In the genomic region with DNA sequence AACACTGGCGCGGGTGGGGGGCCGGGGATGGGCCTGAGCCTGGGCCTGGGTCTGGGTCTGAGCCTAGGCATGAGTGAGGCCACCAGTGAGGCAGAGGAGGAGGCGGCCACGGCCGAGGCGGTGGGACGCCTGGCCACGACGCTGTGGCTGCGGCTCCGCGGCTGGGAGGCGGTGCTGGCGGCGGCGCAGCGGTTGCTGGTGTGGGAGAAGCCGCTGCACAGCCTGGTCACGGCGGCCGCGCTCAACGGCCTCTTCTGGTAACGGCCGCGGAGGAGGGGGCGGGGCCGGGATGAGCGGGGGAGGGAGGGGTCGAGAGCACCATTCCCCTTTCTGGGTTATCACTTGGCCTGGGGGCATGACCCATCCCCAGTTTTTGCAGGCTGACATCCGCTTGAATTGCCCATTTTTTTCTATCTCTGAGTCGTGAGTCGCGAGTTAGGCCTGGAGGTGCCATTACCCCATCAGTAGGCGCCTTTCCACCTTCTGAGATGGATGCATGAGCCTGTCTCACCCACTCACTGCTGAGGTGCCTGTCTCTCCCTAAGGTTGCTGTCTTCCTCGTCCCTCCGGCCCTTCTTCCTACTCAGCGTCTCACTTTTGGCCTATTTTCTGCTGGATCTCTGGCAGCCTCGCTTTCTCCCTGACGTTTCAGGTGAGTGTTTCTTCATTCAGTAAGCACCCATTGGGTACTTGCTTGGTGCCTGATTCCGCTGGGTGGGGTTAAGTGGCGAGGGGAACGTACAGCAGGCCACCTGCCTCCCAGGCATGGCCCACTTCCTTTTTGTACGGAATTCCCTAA, we compare ENCODE assay signal across 8 cellular contexts. TPM values are rescaled to one million over a fixed set of nuclear protein-coding genes. Genes with fewer than 3 reads are reported as not detected.
DNase-seq lines count a peak whose midpoint lies in the region; ATAC-seq, FAIRE-seq and TF ChIP-seq lines count a peak whose summit lies in the region.

No MANE protein-coding gene starts in this region.

- H3K4me1 Mint-ChIP-seq in natural killer cell treated with Interleukin-12 subunit alpha and Interleukin-12 subunit beta and Interleukin-15 and Interleukin-18, amount 100 ng/mL, for 72 hours (ENCODE audit: low read depth in 2 of 2), result peaks cover 52 to 62% of the 10 kb centered on the region in 2 donors

- H3K4me3 ChIP-seq in H7 (ENCODE audit: insufficient read depth, low read depth, low read length) (peak overlapping the region; percentile 89), MM.1S (ENCODE audit: low read length) (peak overlapping the region; percentile 88), esophagus squamous epithelium (peak overlapping the region; percentile 84 to 100 (median 92)), upper lobe of right lung (peak overlapping the region; percentile 73)

- H3F3A ChIP-seq in MM.1S (ENCODE audit: insufficient read depth, low read length), result peaks cover 22% of the 10 kb centered on the region

- no peaks in the 10 kb centered on the region for H3K27me3 ChIP-seq in H7 (ENCODE audit: control insufficient read depth, insufficient read depth, low read length)
- no peaks in the 10 kb centered on the region for H3K27me3 ChIP-seq in MM.1S (replicated peaks; ENCODE audit: insufficient read depth, low read length)
- H3K27me3 ChIP-seq in esophagus squamous epithelium, result no peaks in the 10 kb centered on the region
- no peaks in the 10 kb centered on the region for H3K27me3 ChIP-seq in upper lobe of right lung

- FAIRE-seq in GM12891 (lab: Jason Lieb, UNC), result no peak

- no peaks in the 10 kb centered on the region for H3K9me3 ChIP-seq in MM.1S (replicated peaks; ENCODE audit: insufficient read depth, low read length)
- H3K9me3 ChIP-seq in esophagus squamous epithelium, result no peaks in the 10 kb centered on the region
- no peaks in the 10 kb centered on the region for H3K9me3 ChIP-seq in upper lobe of right lung

- peak overlapping the region; percentile 85 to 99 for H3K27ac Mint-ChIP-seq in natural killer cell treated with Interleukin-12 subunit alpha and Interleukin-12 subunit beta and Interleukin-15 and Interleukin-18, amount 100 ng/mL, for 72 hours

- H3K27me3 Mint-ChIP-seq in natural killer cell treated with Interleukin-12 subunit alpha and Interleukin-12 subunit beta and Interleukin-15 and Interleukin-18, amount 100 ng/mL, for 72 hours, result no peaks in the 10 kb centered on the region

- peaks cover 16% of the 10 kb centered on the region for H3K36me3 Mint-ChIP-seq in natural killer cell treated with Interleukin-12 subunit alpha and Interleukin-12 subunit beta and Interleukin-15 and Interleukin-18, amount 100 ng/mL, for 72 hours

- no peaks in the 10 kb centered on the region for H3K9me2 ChIP-seq in MM.1S (replicated peaks; ENCODE audit: insufficient read depth, low read length)

- TF ChIP-seq POLR2A in GM12891 (IDR thresholded peaks at IDR 0.05; ENCODE audit: low read depth, low read length) (no peak), esophagus squamous epithelium (IDR thresholded peaks at IDR 0.05) (no peak)

- H4K20me1 ChIP-seq in MM.1S (ENCODE audit: insufficient read depth, low read length), result no peaks in the 10 kb centered on the region

- H3K9ac ChIP-seq in MM.1S (ENCODE audit: low read length), result peak overlapping the region; percentile 67

- H3K36me3 ChIP-seq in H7 (replicated peaks; ENCODE audit: control insufficient read depth, insufficient read depth, low read length) (peaks cover 27% of the 10 kb centered on the region), MM.1S (replicated peaks; ENCODE audit: insufficient read depth, low read length) (peaks cover 4% of the 10 kb centered on the region; the same call in 1 of the 2 replicates), esophagus squamous epithelium (peaks cover 26 to 62% (median 47%) of the 10 kb centered on the region in 3 donors), upper lobe of right lung (peaks cover 66% of the 10 kb centered on the region)

- intact Hi-C loops in esophagus squamous epithelium (cut with DNase I), result no loop called here
- intact Hi-C loops in upper lobe of right lung (cut with DNase I), result loop anchor here (10.0 kb wide), 1 partner anchor 46 kb away; a partner anchor contains a TSS

- H3K79me2 ChIP-seq in MM.1S (ENCODE audit: low read length), result peaks cover 54% of the 10 kb centered on the region

- peak in 1 of 2 donors; percentile 4 for ATAC-seq in natural killer cell treated with Interleukin-12 subunit alpha and Interleukin-12 subunit beta and Interleukin-15 and Interleukin-18, amount 100 ng/mL, for 72 hours
- peak; percentile 6 for ATAC-seq in upper lobe of right lung

- peak overlapping the region; percentile 61; the same call in 1 of the 2 replicates for H2AFZ ChIP-seq in MM.1S (ENCODE audit: low read length)

- H3K4me1 ChIP-seq in MM.1S (ENCODE audit: low read length) (peaks cover 13% of the 10 kb centered on the region; the same call in 1 of the 2 replicates), esophagus squamous epithelium (peaks cover 10 to 57% (median 30%) of the 10 kb centered on the region in 3 donors), upper lobe of right lung (peaks cover 28% of the 10 kb centered on the region)

- no peak for TF ChIP-seq CTCF in MM.1S (IDR thresholded peaks at IDR 0.05; ENCODE audit: low read length)
- TF ChIP-seq CTCF in esophagus squamous epithelium (IDR thresholded peaks at IDR 0.05), result no peak
- TF ChIP-seq CTCF in upper lobe of right lung (IDR thresholded peaks at IDR 0.05), result no peak

- peak overlapping the region; percentile 88 for H3K4me3 Mint-ChIP-seq in natural killer cell treated with Interleukin-12 subunit alpha and Interleukin-12 subunit beta and Interleukin-15 and Interleukin-18, amount 100 ng/mL, for 72 hours

- H3K9me3 Mint-ChIP-seq in natural killer cell treated with Interleukin-12 subunit alpha and Interleukin-12 subunit beta and Interleukin-15 and Interleukin-18, amount 100 ng/mL, for 72 hours, result no peaks in the 10 kb centered on the region

- H3K27ac ChIP-seq in MM.1S (ENCODE audit: low read length) (peak overlapping the region; percentile 38; the same call in 1 of the 2 replicates), esophagus squamous epithelium (peak overlapping the region; percentile 98 to 100 (median 98)), upper lobe of right lung (peak overlapping the region; percentile 98)

- no peak for DNase-seq in GM12891 (ENCODE audit: insufficient read length, low spot score)
- DNase-seq in H7, result peak; percentile 89
- DNase-seq in MM.1S, result peak; percentile 37
- peak; percentile 27 for DNase-seq in activated T-cell treated with anti-CD3 and anti-CD28 coated beads for 24 hours (ENCODE audit: low read depth)
- no peak for DNase-seq in esophagus squamous epithelium (lab: John Stamatoyannopoulos, UW)
- no peak for DNase-seq in natural killer cell treated with Interleukin-12 subunit alpha and Interleukin-12 subunit beta and Interleukin-15 and Interleukin-18, amount 100 ng/mL, for 72 hours (ENCODE audit: low spot score)
- DNase-seq in upper lobe of right lung, result no peak
- no peak for DNase-seq in NCI-H187 (lab: John Stamatoyannopoulos, UW)

- 10% methylated on average over 14 of the region's 45 CpGs for WGBS in esophagus squamous epithelium, 2 donors

- H3K4me2 ChIP-seq in MM.1S (ENCODE audit: low read depth, low read length), result peak overlapping the region; percentile 76

TF ChIP-seq in GM12891, 5 proteins besides CTCF, POLR2A, EP300 and RAD21:
- peak; percentile 25; the same call in 1 of the 2 replicates for TF ChIP-seq SPI1 (IDR thresholded peaks at IDR 0.05; ENCODE audit: low read depth, low read length)
- TF ChIP-seq POU2F2 (IDR thresholded peaks at IDR 0.05; ENCODE audit: low read depth, low read length), result no peak
TF ChIP-seq in GM12891: peak in this region for 1.

RNA-seq across cellular contexts. Expression of a gene that starts 0.5 kb away (rescaled TPM):
- polyA plus RNA-seq in GM12891 (2012; ENCODE audit: low read depth, missing spikeins), result 28.0 TPM
- 60.2 and 64.5 TPM in 2 replicates for total RNA-seq in H7 (2014; rRNA removed; shearing (Covaris generic))
- 10 to 100 TPM; 31.0 to 58.7 (median 41.8) TPM for total RNA-seq in esophagus squamous epithelium
- 10 to 100 TPM; 69.3 to 79.8 TPM for total RNA-seq in natural killer cell treated with Interleukin-12 subunit alpha and Interleukin-12 subunit beta and Interleukin-15 and Interleukin-18, amount 100 ng/mL, for 72 hours
- 79.8 TPM for total RNA-seq in upper lobe of right lung

RNA-seq across cellular contexts. Expression of a gene that starts 1.9 kb away (rescaled TPM):
- 36.3 TPM for polyA plus RNA-seq in GM12891 (2012; ENCODE audit: low read depth, missing spikeins)
- 27.7 and 33.2 TPM in 2 replicates for total RNA-seq in H7 (2014; rRNA removed; shearing (Covaris generic))
- total RNA-seq in esophagus squamous epithelium, result 10 to 100 TPM; 35.3 to 49.8 (median 42.0) TPM
- 10 to 100 TPM; 60.8 to 68.5 TPM for total RNA-seq in natural killer cell treated with Interleukin-12 subunit alpha and Interleukin-12 subunit beta and Interleukin-15 and Interleukin-18, amount 100 ng/mL, for 72 hours
- 64.0 TPM for total RNA-seq in upper lobe of right lung

RNA-seq across cellular contexts. Expression of a gene that starts 8.7 kb away (rescaled TPM):
- 0.21 TPM for polyA plus RNA-seq in GM12891 (2012; ENCODE audit: low read depth, missing spikeins)
- total RNA-seq in H7 (2014; rRNA removed; shearing (Covaris generic)), result not detected in 2 replicates
- total RNA-seq in esophagus squamous epithelium, result 1 to 10 TPM in 2 of 4 donors, under 1 TPM in 2; 0.82 to 1.7 (median 1.3) TPM
- 1 to 10 TPM; 2.4 to 3.3 TPM for total RNA-seq in natural killer cell treated with Interleukin-12 subunit alpha and Interleukin-12 subunit beta and Interleukin-15 and Interleukin-18, amount 100 ng/mL, for 72 hours
- total RNA-seq in upper lobe of right lung, result 3.1 TPM

RNA-seq across cellular contexts. Expression of a gene that starts 18.0 kb away (rescaled TPM):
- polyA plus RNA-seq in GM12891 (2012; ENCODE audit: low read depth, missing spikeins), result 7.0 TPM
- total RNA-seq in H7 (2014; rRNA removed; shearing (Covaris generic)), result 22.0 and 22.7 TPM in 2 replicates
- total RNA-seq in esophagus squamous epithelium (10 to 100 TPM in 2 of 4 donors, 1 to 10 TPM in 2; 6.3 to 14.3 (median 9.7) TPM), upper lobe of right lung (14.3 TPM)
- total RNA-seq in natural killer cell treated with Interleukin-12 subunit alpha and Interleukin-12 subunit beta and Interleukin-15 and Interleukin-18, amount 100 ng/mL, for 72 hours, result 10 to 100 TPM; 17.9 to 18.8 TPM

RNA-seq across cellular contexts. Expression of a gene that starts 28.0 kb away (rescaled TPM):
- polyA plus RNA-seq in GM12891 (2012; ENCODE audit: low read depth, missing spikeins), result 16.0 TPM
- total RNA-seq in H7 (2014; rRNA removed; shearing (Covaris generic)), result 25.3 and 29.9 TPM in 2 replicates
- 10 to 100 TPM; 34.6 to 49.9 (median 43.6) TPM for total RNA-seq in esophagus squamous epithelium
- total RNA-seq in natural killer cell treated with Interleukin-12 subunit alpha and Interleukin-12 subunit beta and Interleukin-15 and Interleukin-18, amount 100 ng/mL, for 72 hours, result 10 to 100 TPM; 40.4 to 51.8 TPM
- total RNA-seq in upper lobe of right lung, result 41.2 TPM

Comparison
In these comparisons a context has a peak if more than half of its experiments do, and no peak if none do; other contexts are left out.
1. DNase-seq: peak in H7 (single experiment), MM.1S (single experiment) and activated T-cell treated with anti-CD3 and anti-CD28 coated beads for 24 hours (single experiment); none in GM12891 (single experiment), esophagus squamous epithelium (single experiment), natural killer cell treated with Interleukin-12 subunit alpha and Interleukin-12 subunit beta and Interleukin-15 and Interleukin-18, amount 100 ng/mL, for 72 hours (single experiment), upper lobe of right lung (single experiment) and NCI-H187 (0 of 2).
2. H3K27ac ChIP-seq: peak in every context shown above with its lines; median percentile 98 in esophagus squamous epithelium; 98 in upper lobe of right lung; 38 in MM.1S.
3. Peak in every context shown above with its lines, with median percentiles within 50 percentile points of each other: H3K4me3 ChIP-seq.